22 cellular contexts compared by ENCODE assay signal in genomic region chr4:19164334-19164733, GRCh38.
DNase-seq lines count a peak whose midpoint lies in the region; ATAC-seq and TF ChIP-seq lines count a peak whose summit lies in the region.
"Had no signal": no experiment of that assay in that cellular context is flagged by ENCODE, and none has a peak within 500 bp of the region (broad histone marks: within the 10 kb centered on the region; RNA-seq: fewer than 3 reads in every experiment).

No MANE protein-coding gene starts in this region.

- no peaks in the 10 kb centered on the region for H3K27me3 ChIP-seq in body of pancreas
- H3K27me3 ChIP-seq: BE2C, SJSA1 had no signal

- DNase-seq in SIG-M5 treated with dmso at 0.1 percent for 504 hours (lab: John Stamatoyannopoulos, UW; ENCODE audit: unreplicated experiment) (peak; percentile 0), SIG-M5 (lab: John Stamatoyannopoulos, UW) (no peak), NB4 (ENCODE audit: low read depth) (peak; percentile 19), SKM-1 treated with dmso at 0.1 percent for 144 hours (lab: John Stamatoyannopoulos, UW; ENCODE audit: unreplicated experiment) (peak; percentile 40), renal cortical epithelial cell (ENCODE audit: low read depth) (peak; percentile 16), hepatic stellate cell (ENCODE audit: low spot score) (no peak), GDM1 (lab: John Stamatoyannopoulos, UW) (no peak), body of pancreas (no peak)
- DNase-seq: BE2C; CD4-positive, CD25-positive, alpha-beta regulatory T cell; COR-L47; GF-D8; IMR-90; NCI-H1436; NCI-H1930; NCI-H345; NCI-H526; PC-9; SW 1271; T-helper 2 cell had no signal

- TF ChIP-seq CTCF in NB4 (IDR thresholded peaks at IDR 0.05; ENCODE audit: low read depth, low read length): no peak
- no peak for TF ChIP-seq CTCF in body of pancreas (IDR thresholded peaks at IDR 0.05)

- H3K27ac ChIP-seq in body of pancreas: no peak overlapping the region
- H3K27ac ChIP-seq: PC-9, SJSA1 had no signal

- intact Hi-C loops in body of pancreas (cut with DNase I): no loop called here

- H3K4me3 ChIP-seq in NB4 (ENCODE audit: low read depth, low read length) (no peak overlapping the region), body of pancreas (no peak overlapping the region)
- H3K4me3 ChIP-seq: HAP-1, PC-9, SJSA1 had no signal

- H3K36me3 ChIP-seq in body of pancreas (replicated peaks in 1 of 2; ENCODE audit: insufficient read depth in 1 of 2, low read depth in 2 of 2): no peaks in the 10 kb centered on the region
- H3K36me3 ChIP-seq: BE2C, HAP-1, SJSA1 had no signal

- no peaks in the 10 kb centered on the region for H3K9me3 ChIP-seq in body of pancreas
- H3K9me3 ChIP-seq: BE2C, HAP-1 had no signal

- H3K4me1 ChIP-seq in body of pancreas: no peaks in the 10 kb centered on the region
- H3K4me1 ChIP-seq: BE2C, HAP-1, SJSA1 had no signal

- no peak for TF ChIP-seq POLR2A in NB4 (IDR thresholded peaks at IDR 0.05; ENCODE audit: extremely low read depth, insufficient read length)
- no peak for TF ChIP-seq POLR2A in body of pancreas (IDR thresholded peaks at IDR 0.05)

- 70 to 83% methylated on average over 2 of the region's 2 CpGs for WGBS in body of pancreas, 2 donors

- ATAC-seq in body of pancreas: no peak

Comparison
In these comparisons a context has a peak if more than half of its experiments do, and no peak if none do; other contexts are left out.
1. DNase-seq: peak in SIG-M5 treated with dmso at 0.1 percent for 504 hours (single experiment), NB4 (single experiment), SKM-1 treated with dmso at 0.1 percent for 144 hours (single experiment) and renal cortical epithelial cell (single experiment); none in SIG-M5 (single experiment), hepatic stellate cell (single experiment), GDM1 (single experiment) and body of pancreas (0 of 4).